18 cellular contexts compared by ENCODE assay signal in the genomic region with DNA sequence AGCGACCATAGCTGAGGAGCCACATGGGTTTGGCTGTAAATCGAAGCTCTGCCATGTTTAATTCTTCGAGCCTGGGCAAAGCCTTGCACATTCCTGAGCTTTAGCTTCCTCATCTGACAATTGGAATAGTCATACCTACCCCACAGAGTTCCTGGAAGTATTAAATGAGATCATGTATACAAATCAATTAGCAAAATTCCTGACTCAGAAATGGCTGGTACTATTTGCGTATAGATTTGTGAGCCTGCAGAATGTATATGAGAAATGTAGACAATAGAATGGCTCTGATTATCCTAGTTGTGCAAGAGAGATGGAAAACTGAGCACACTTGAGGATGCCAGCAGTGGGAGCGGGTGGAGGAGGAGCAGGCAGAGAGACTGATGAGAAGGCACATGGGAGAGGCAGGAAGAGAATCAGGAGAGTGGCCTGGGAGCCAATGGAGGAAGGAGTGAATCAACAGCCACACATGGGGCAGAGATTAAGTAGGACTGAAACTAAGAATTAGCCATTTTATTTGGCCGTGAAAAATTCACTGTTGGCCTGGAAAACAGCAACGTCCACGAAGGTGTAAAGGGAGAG.
A peak's percentile ranks its signal among the peaks of the same experiment; 100 is the strongest.
DNase-seq lines count a peak whose midpoint lies in the region; ATAC-seq and TF ChIP-seq lines count a peak whose summit lies in the region.
"Had no signal": no experiment of that assay in that cellular context is flagged by ENCODE, and none has a peak within 500 bp of the region (broad histone marks: within the 10 kb centered on the region; RNA-seq: fewer than 3 reads in every experiment).

No MANE protein-coding gene starts in this region.

- no peaks in the 10 kb centered on the region for H3K9me3 ChIP-seq in MG63
- H3K9me3 ChIP-seq: BLaER1 had no signal

- no peaks in the 10 kb centered on the region for H3K27me3 ChIP-seq in MG63
- H3K27me3 ChIP-seq: BLaER1 had no signal

- H3K36me3 Mint-ChIP-seq in activated CD8-positive, alpha-beta T cell treated with anti-CD3 and anti-CD28 coated beads for 36 hours (ENCODE audit: low read depth), result no peaks in the 10 kb centered on the region

- H3K9me3 Mint-ChIP-seq in activated CD8-positive, alpha-beta T cell treated with anti-CD3 and anti-CD28 coated beads for 36 hours, result no peaks in the 10 kb centered on the region
- H3K9me3 Mint-ChIP-seq: CD4-positive, alpha-beta T cell had no signal

- POLR2A ChIA-PET in activated CD8-positive, alpha-beta T cell treated with anti-CD3 and anti-CD28 coated beads for 36 hours (lab: Charles Lee), result no interaction called here

- no peak for ATAC-seq in GM21381 (IDR thresholded peaks at IDR 0.05; ENCODE audit: unreplicated experiment)
- no peak for ATAC-seq in HG02938 (IDR thresholded peaks at IDR 0.05; ENCODE audit: unreplicated experiment)
- ATAC-seq in activated CD8-positive, alpha-beta T cell treated with anti-CD3 and anti-CD28 coated beads for 36 hours, result no peak
- ATAC-seq in GM21390 (IDR thresholded peaks at IDR 0.05; ENCODE audit: unreplicated experiment), result no peak
- ATAC-seq: SK-N-SH treated with all-trans-retinoic acid at 6 μM for 48 hours had no signal

- no peak overlapping the region for H3K27ac Mint-ChIP-seq in activated CD8-positive, alpha-beta T cell treated with anti-CD3 and anti-CD28 coated beads for 36 hours
- H3K27ac Mint-ChIP-seq: CD4-positive, alpha-beta T cell had no signal

- H3K36me3 ChIP-seq in MG63, result no peaks in the 10 kb centered on the region
- H3K36me3 ChIP-seq: BLaER1 had no signal

- CTCF ChIA-PET in activated CD8-positive, alpha-beta T cell treated with anti-CD3 and anti-CD28 coated beads for 36 hours (lab: Charles Lee), result no interaction called here

- no peaks in the 10 kb centered on the region for H3K4me1 Mint-ChIP-seq in activated CD8-positive, alpha-beta T cell treated with anti-CD3 and anti-CD28 coated beads for 36 hours (ENCODE audit: low read depth)

- intact Hi-C loops in activated CD8-positive, alpha-beta T cell treated with anti-CD3 and anti-CD28 coated beads for 36 hours (cut with micrococcal nuclease), result no loop called here

- H3K4me3 Mint-ChIP-seq in activated CD8-positive, alpha-beta T cell treated with anti-CD3 and anti-CD28 coated beads for 36 hours, result no peak overlapping the region
- H3K4me3 Mint-ChIP-seq: CD4-positive, alpha-beta T cell had no signal

- TF ChIP-seq CTCF in activated CD8-positive, alpha-beta T cell treated with anti-CD3 and anti-CD28 coated beads for 36 hours (IDR thresholded peaks at IDR 0.05), result no peak

- H3K4me3 ChIP-seq in MG63, result no peak overlapping the region
- H3K4me3 ChIP-seq: BLaER1 had no signal

- peak overlapping the region; percentile 62 for H3K27ac ChIP-seq in epithelial cell of prostate
- H3K27ac ChIP-seq: BLaER1, HL-60 had no signal

- peak; percentile 57 for DNase-seq in H4 (ENCODE audit: low spot score)
- peak; percentile 73 for DNase-seq in MG63
- no peak for DNase-seq in epithelial cell of prostate (ENCODE audit: low read depth, low spot score)
- DNase-seq in activated CD8-positive, alpha-beta T cell treated with anti-CD3 and anti-CD28 coated beads for 36 hours, result no peak
- DNase-seq: CD4-positive, alpha-beta T cell; COR-L47; DMS79; IMR-90; NCI-H1436; NCI-H187 treated with DMSO at 0.1 percent for 48 hours; NCI-H2107; NCI-H510A had no signal

- no peaks in the 10 kb centered on the region for H3K27me3 Mint-ChIP-seq in activated CD8-positive, alpha-beta T cell treated with anti-CD3 and anti-CD28 coated beads for 36 hours

Comparison
In these comparisons a context has a peak if more than half of its experiments do, and no peak if none do; other contexts are left out.
1. DNase-seq: peak in H4 (single experiment) and MG63 (single experiment); none in epithelial cell of prostate (single experiment) and activated CD8-positive, alpha-beta T cell treated with anti-CD3 and anti-CD28 coated beads for 36 hours (single experiment).